Comparison of ENCODE assay signal across 29 cellular contexts in genomic region chr1:4519954-4520353, GRCh38.
"Had no signal": no experiment of that assay in that cellular context is flagged by ENCODE, and none has a peak within 500 bp of the region (broad histone marks: within the 10 kb centered on the region; RNA-seq: fewer than 3 reads in every experiment).

No MANE protein-coding gene starts in this region.

- H3K4me1 ChIP-seq: neural progenitor cell, parathyroid adenoma, psoas muscle, right lobe of liver, sigmoid colon, suprapubic skin, testis, tibial artery, transverse colon, upper lobe of left lung had no signal

- H3K27ac Mint-ChIP-seq: naive thymus-derived CD4-positive, alpha-beta T cell; natural killer cell; nephron; neural progenitor cell; progenitor cell of endocrine pancreas; stimulated activated effector memory CD8-positive, alpha-beta T cell treated with anti-CD3 and anti-CD28 coated beads, Interleukin-12 subunit alpha, Interleukin-12 subunit beta, amount 100 ng/mL, for 72 hours; stimulated activated naive B cell treated with anti-CD40 and anti-IgM and Interleukin-4, amounts not matched to agents 10 μg/mL and 1 μg/mL and 100 μg/mL, for 72 hours; stimulated activated naive CD8-positive, alpha-beta T cell treated with anti-CD3 and anti-CD28 coated beads, Interleukin-15, amount 100 ng/mL, for 72 hours had no signal

- H3K4me3 ChIP-seq: neural progenitor cell, ovary, psoas muscle, right lobe of liver, sigmoid colon, suprapubic skin, testis, tibial artery, transverse colon, upper lobe of left lung, vagina had no signal

- H3K9me3 Mint-ChIP-seq: natural killer cell; nephron; neural progenitor cell; stimulated activated effector memory CD8-positive, alpha-beta T cell treated with anti-CD3 and anti-CD28 coated beads, Interleukin-12 subunit alpha, Interleukin-12 subunit beta, amount 100 ng/mL, for 72 hours; stimulated activated naive B cell treated with anti-CD40 and anti-IgM and Interleukin-4, amounts not matched to agents 10 μg/mL and 1 μg/mL and 100 μg/mL, for 72 hours; stimulated activated naive CD8-positive, alpha-beta T cell treated with anti-CD3 and anti-CD28 coated beads, Interleukin-15, amount 100 ng/mL, for 72 hours had no signal

- H3K27me3 ChIP-seq: neural progenitor cell, ovary, right lobe of liver, sigmoid colon, testis, transverse colon, upper lobe of left lung, vagina had no signal

- H3K36me3 Mint-ChIP-seq: naive thymus-derived CD4-positive, alpha-beta T cell; natural killer cell; stimulated activated effector memory CD8-positive, alpha-beta T cell treated with anti-CD3 and anti-CD28 coated beads, Interleukin-12 subunit alpha, Interleukin-12 subunit beta, amount 100 ng/mL, for 72 hours; stimulated activated naive B cell treated with anti-CD40 and anti-IgM and Interleukin-4, amounts not matched to agents 10 μg/mL and 1 μg/mL and 100 μg/mL, for 72 hours had no signal

- H3K79me2 ChIP-seq: parathyroid adenoma had no signal

- H3K36me3 ChIP-seq: neural progenitor cell, ovary, right lobe of liver, sigmoid colon, suprapubic skin, tibial artery, transverse colon, upper lobe of left lung, vagina had no signal

- H3K4me2 ChIP-seq: neural progenitor cell had no signal

- H3K4me3 Mint-ChIP-seq: naive thymus-derived CD4-positive, alpha-beta T cell; natural killer cell; nephron; neural progenitor cell; stimulated activated effector memory CD8-positive, alpha-beta T cell treated with anti-CD3 and anti-CD28 coated beads, Interleukin-12 subunit alpha, Interleukin-12 subunit beta, amount 100 ng/mL, for 72 hours; stimulated activated naive B cell treated with anti-CD40 and anti-IgM and Interleukin-4, amounts not matched to agents 10 μg/mL and 1 μg/mL and 100 μg/mL, for 72 hours; stimulated activated naive CD8-positive, alpha-beta T cell treated with anti-CD3 and anti-CD28 coated beads, Interleukin-15, amount 100 ng/mL, for 72 hours had no signal

- DNase-seq: naive thymus-derived CD4-positive, alpha-beta T cell; natural killer cell; occipital lobe; ovary; posterior cingulate gyrus; psoas muscle; right cardiac atrium; right lobe of liver; sigmoid colon; small intestine; stimulated activated CD4-positive, alpha-beta T cell treated with anti-CD3 and anti-CD28 coated beads, Interleukin-15, amount 100 ng/mL, for 24 hours; stimulated activated CD4-positive, alpha-beta T cell treated with anti-CD3 and anti-CD28 coated beads, Interleukin-2, amount 100 ng/mL, for 24 hours; stimulated activated CD4-positive, alpha-beta T cell treated with anti-CD3 and anti-CD28 coated beads, Interleukin-2, amount 100 ng/mL, for 48 hours; stimulated activated CD4-positive, alpha-beta T cell treated with anti-CD3 and anti-CD28 coated beads, Interleukin-4, amount 100 ng/mL, for 24 hours; stimulated activated naive B cell treated with anti-CD40 and anti-IgM and Interleukin-4, amounts not matched to agents 10 μg/mL and 1 μg/mL and 100 μg/mL, for 72 hours; stimulated activated naive CD4-positive, alpha-beta T cell treated with Interleukin-2 at 50 U/mL for 16 hours; stimulated activated naive CD8-positive, alpha-beta T cell treated with anti-CD3 and anti-CD28 coated beads, Interleukin-15, amount 100 ng/mL, for 72 hours; substantia nigra; testis; tibial artery; transverse colon; upper lobe of left lung had no signal

- H3K4me1 Mint-ChIP-seq: natural killer cell; stimulated activated effector memory CD8-positive, alpha-beta T cell treated with anti-CD3 and anti-CD28 coated beads, Interleukin-12 subunit alpha, Interleukin-12 subunit beta, amount 100 ng/mL, for 72 hours; stimulated activated naive B cell treated with anti-CD40 and anti-IgM and Interleukin-4, amounts not matched to agents 10 μg/mL and 1 μg/mL and 100 μg/mL, for 72 hours; stimulated activated naive CD8-positive, alpha-beta T cell treated with anti-CD3 and anti-CD28 coated beads, Interleukin-15, amount 100 ng/mL, for 72 hours had no signal

- H3K27ac ChIP-seq: neural progenitor cell, ovary, parathyroid adenoma, psoas muscle, right lobe of liver, sigmoid colon, suprapubic skin, testis, tibial artery, transverse colon, upper lobe of left lung, vagina had no signal

- H2AFZ ChIP-seq: neural progenitor cell, parathyroid adenoma had no signal

- H3K9ac ChIP-seq: neural progenitor cell, parathyroid adenoma had no signal

- H3K9me3 ChIP-seq: ovary, psoas muscle, right lobe of liver, sigmoid colon, suprapubic skin, testis, tibial artery, transverse colon, upper lobe of left lung, vagina had no signal
